In the genomic region with DNA sequence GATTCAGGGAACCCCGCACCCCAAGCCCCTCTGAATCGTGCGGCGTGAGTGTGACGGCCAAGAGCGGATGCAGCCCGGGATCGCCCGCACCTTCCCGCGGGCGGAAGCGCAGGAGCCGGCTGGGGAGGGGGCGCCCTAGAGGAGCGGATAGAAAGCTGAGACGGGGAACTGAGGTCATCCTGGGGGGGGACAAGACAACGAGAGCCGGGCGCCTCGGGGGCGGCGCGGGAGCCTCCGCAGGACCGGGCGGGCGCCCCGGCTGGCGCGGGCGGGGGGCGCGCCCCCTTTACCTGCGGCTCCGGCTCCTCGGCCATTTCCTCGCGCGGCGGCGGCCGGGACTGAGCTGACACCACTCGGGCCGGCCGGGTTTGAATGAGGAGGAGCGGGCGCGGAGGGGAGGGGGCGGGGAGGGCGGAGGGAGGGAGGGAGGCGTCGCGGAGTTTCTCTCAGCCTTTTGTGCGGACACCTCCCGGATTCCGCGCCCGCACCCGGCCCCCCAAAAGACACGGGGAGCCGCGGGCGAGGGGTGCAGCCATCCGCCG, we compare ENCODE assay signal across 8 cellular contexts. TPM values are rescaled to one million over a fixed set of nuclear protein-coding genes. Genes with fewer than 3 reads are reported as not detected.
A peak's percentile ranks its signal among the peaks of the same experiment; 100 is the strongest.
DNase-seq lines count a peak whose midpoint lies in the region; ATAC-seq and TF ChIP-seq lines count a peak whose summit lies in the region.
"Not testable (repeated sequence)": the region's sequence is repeated elsewhere in the genome, so short reads cannot be mapped to it uniquely, and the experiment has no call there.

A gene (minus strand): TSS at position 374 of the 542 bp plus-strand sequence. CDS start 11,013 bp downstream, outside the sequence.

- peaks cover 44% of the 10 kb centered on the region for H3K4me1 Mint-ChIP-seq in CD14-positive monocyte
- peaks cover 53% of the 10 kb centered on the region for H3K4me1 Mint-ChIP-seq in endothelial cell (ENCODE audit: unreplicated experiment)
- peaks cover 21% of the 10 kb centered on the region for H3K4me1 Mint-ChIP-seq in memory B cell

- H3K27ac ChIP-seq in HL-60 (replicated peaks) = peak within 1 kb of the TSS; percentile 93

- H3K36me3 Mint-ChIP-seq in CD14-positive monocyte; endothelial cell (ENCODE audit: low read depth, unreplicated experiment); memory B cell: not testable (repeated sequence)

- intact Hi-C loops in CD14-positive monocyte (cut with micrococcal nuclease) = not testable (repeated sequence)

- not testable (repeated sequence) for TF ChIP-seq CTCF in CD14-positive monocyte (IDR thresholded peaks at IDR 0.05); HL-60 (IDR thresholded peaks at IDR 0.05; ENCODE audit: insufficient read depth, low read length); endothelial cell (IDR thresholded peaks at IDR 0.05; ENCODE audit: unreplicated experiment)

- H3K9me3 Mint-ChIP-seq in CD14-positive monocyte; endothelial cell (ENCODE audit: unreplicated experiment); memory B cell: not testable (repeated sequence)

- H3K4me3 Mint-ChIP-seq in CD14-positive monocyte (peak within 1 kb of the TSS; percentile 90 to 95), endothelial cell (ENCODE audit: unreplicated experiment) (peak within 1 kb of the TSS; percentile 98), memory B cell (peak within 1 kb of the TSS; percentile 94)

- ATAC-seq in GM21423 (IDR thresholded peaks at IDR 0.05; ENCODE audit: unreplicated experiment) = peak; percentile 15
- ATAC-seq in memory B cell (ENCODE audit: low read depth) = peak; percentile 33

- not testable (repeated sequence) for H3K27me3 Mint-ChIP-seq in CD14-positive monocyte (ENCODE audit: low read depth in 3 of 3); endothelial cell (ENCODE audit: unreplicated experiment); memory B cell

- H3K4me3 ChIP-seq in HL-60 (replicated peaks; ENCODE audit: insufficient read depth, low read length) = peak within 1 kb of the TSS; percentile 60

- H3K27ac Mint-ChIP-seq in CD14-positive monocyte = peak within 1 kb of the TSS; percentile 89 to 98 (median 94)
- H3K27ac Mint-ChIP-seq in endothelial cell (ENCODE audit: unreplicated experiment) = peak within 1 kb of the TSS; percentile 99
- H3K27ac Mint-ChIP-seq in memory B cell = peak within 1 kb of the TSS; percentile 94

- H3K27me3 ChIP-seq in HL-60 (ENCODE audit: insufficient read depth, poor library complexity, severe bottlenecking) = not testable (repeated sequence)

- DNase-seq in CD14-positive monocyte (ENCODE audit: low spot score) = peak; percentile 71
- DNase-seq in HL-60 (ENCODE audit: low read depth in 1 of 2, low spot score in 1 of 2) = peak in 1 of 2 experiments; percentile 62
- peak; percentile 77 for DNase-seq in RPMI8226
- DNase-seq in activated T-cell treated with anti-CD3 and anti-CD28 coated beads, Interleukin-2, amount 50 U/mL, for 48 hours = peak; percentile 83 to 85
- peak; percentile 79 for DNase-seq in endothelial cell (ENCODE audit: low spot score)
- DNase-seq in memory B cell (ENCODE audit: low spot score in 2 of 2) = peak; percentile 54 to 69
- DNase-seq in stimulated activated CD4-positive, alpha-beta T cell treated with anti-CD3 and anti-CD28 coated beads, Interleukin-4, amount 100 ng/mL, for 1 hour = peak; percentile 66

RNA-seq across cellular contexts. Expression of the gene that starts here (rescaled TPM):
- 10 to 100 TPM; 10.5 to 41.5 TPM for polyA plus RNA-seq in CD14-positive monocyte
- total RNA-seq in endothelial cell (ENCODE audit: unreplicated experiment) = 76.7 TPM
